8 cellular contexts compared by ENCODE assay signal in genomic region chr5:150155258-150156032, GRCh38. TPM values are rescaled to one million over a fixed set of nuclear protein-coding genes. Genes with fewer than 3 reads are reported as not detected.
DNase-seq lines count a peak whose midpoint lies in the region; ATAC-seq and TF ChIP-seq lines count a peak whose summit lies in the region.

Gene PDGFRB (minus strand): TSS chr5:150155845. CDS start chr5:150137047, 18,798 bp downstream.

- DNase-seq in AG20443 (ENCODE audit: low spot score) (peak; percentile 92), amniotic epithelial cell (ENCODE audit: low read depth) (peak; percentile 77), right atrium auricular region (ENCODE audit: low spot score) (peak; percentile 92), putamen (ENCODE audit: low spot score) (peak; percentile 77), NCI-H2171 (lab: John Stamatoyannopoulos, UW) (no peak), COLO829 (ENCODE audit: low spot score) (no peak)

- H4K20me1 ChIP-seq in OCI-LY1 (ENCODE audit: insufficient read depth, low read length) = no peaks in the 10 kb centered on the region

- H3K9me3 ChIP-seq in OCI-LY1 (ENCODE audit: low read length) = no peaks in the 10 kb centered on the region
- no peaks in the 10 kb centered on the region for H3K9me3 ChIP-seq in right atrium auricular region

- no peaks in the 10 kb centered on the region for H3K9me2 ChIP-seq in OCI-LY1 (ENCODE audit: low read depth, low read length)

- no peaks in the 10 kb centered on the region for H3K36me3 ChIP-seq in OCI-LY1 (ENCODE audit: insufficient read depth, low read length)
- H3K36me3 ChIP-seq in right atrium auricular region = no peaks in the 10 kb centered on the region

- H3K27ac ChIP-seq in OCI-LY1 (ENCODE audit: low read depth, low read length, poor library complexity, severe bottlenecking) = no peak within 1 kb of the TSS
- H3K27ac ChIP-seq in right atrium auricular region = peak within 1 kb of the TSS; percentile 87 to 88

- no peaks in the 10 kb centered on the region for H3K79me2 ChIP-seq in OCI-LY1 (ENCODE audit: insufficient read depth, low read length)

- H3F3A ChIP-seq in OCI-LY1 (ENCODE audit: insufficient read depth, low read length) = no peaks in the 10 kb centered on the region

- H3K4me2 ChIP-seq in OCI-LY1 (ENCODE audit: low read length) = no peak within 1 kb of the TSS; the same call in 1 of the 2 replicates

- peak; percentile 61 for ATAC-seq in GM19351 (IDR thresholded peaks at IDR 0.05; ENCODE audit: unreplicated experiment)

- H3K4me1 ChIP-seq in OCI-LY1 (ENCODE audit: insufficient read depth, low read length, severe bottlenecking) (peaks cover 5% of the 10 kb centered on the region), right atrium auricular region (peaks cover 0 to 47% of the 10 kb centered on the region in 2 donors)

- peak within 1 kb of the TSS; percentile 2 for H3K4me3 ChIP-seq in OCI-LY1 (ENCODE audit: low read depth, low read length, poor library complexity, severe bottlenecking)
- H3K4me3 ChIP-seq in right atrium auricular region = peak within 1 kb of the TSS; percentile 49 to 59

- no peaks in the 10 kb centered on the region for H3K27me3 ChIP-seq in OCI-LY1 (ENCODE audit: insufficient read depth, low read length)
- no peaks in the 10 kb centered on the region for H3K27me3 ChIP-seq in right atrium auricular region

- no peak for TF ChIP-seq CTCF in OCI-LY1 (IDR thresholded peaks at IDR 0.05; ENCODE audit: low read length)
- TF ChIP-seq CTCF in right atrium auricular region (IDR thresholded peaks at IDR 0.05) = no peak

- no peak within 1 kb of the TSS for H3K9ac ChIP-seq in OCI-LY1 (ENCODE audit: low read length)

- no peak within 1 kb of the TSS for H2AFZ ChIP-seq in OCI-LY1 (ENCODE audit: low read length)

RNA-seq across cellular contexts. Expression of gene PDGFRB, which starts in this region (rescaled TPM):
- total RNA-seq in right atrium auricular region = 10 to 100 TPM; 68.3 to 68.7 TPM

Comparison
In these comparisons a context has a peak if more than half of its experiments do, and no peak if none do; other contexts are left out.
1. DNase-seq: peak in AG20443 (single experiment), amniotic epithelial cell (single experiment), right atrium auricular region (single experiment) and putamen (single experiment); none in NCI-H2171 (single experiment) and COLO829 (single experiment).